Comparison of ENCODE assay signal across 1 cellular context in genomic region chr10:119310807-119311206, GRCh38.
TF ChIP-seq lines count a peak whose summit lies in the region.

No MANE protein-coding gene starts in this region.

TF ChIP-seq in GM23338, 12 proteins besides CTCF, POLR2A, EP300 and RAD21 (continued from another document):
- TF ChIP-seq ZNF462 (CRISPR knock-in tag; IDR thresholded peaks at IDR 0.05) (no peak), EZH2phosphoT487 (IDR thresholded peaks at IDR 0.05; ENCODE audit: unreplicated experiment) (no peak), EZH2 (IDR thresholded peaks at IDR 0.05; ENCODE audit: low read depth, unreplicated experiment) (no peak), POLR2AphosphoS5 (IDR thresholded peaks at IDR 0.05; ENCODE audit: low read depth) (no peak), JUNB (IDR thresholded peaks at IDR 0.05; ENCODE audit: unreplicated experiment) (no peak), STAT1 (IDR thresholded peaks at IDR 0.05; ENCODE audit: unreplicated experiment) (no peak)
